Comparison of ENCODE assay signal across 1 cellular context in the genomic region with DNA sequence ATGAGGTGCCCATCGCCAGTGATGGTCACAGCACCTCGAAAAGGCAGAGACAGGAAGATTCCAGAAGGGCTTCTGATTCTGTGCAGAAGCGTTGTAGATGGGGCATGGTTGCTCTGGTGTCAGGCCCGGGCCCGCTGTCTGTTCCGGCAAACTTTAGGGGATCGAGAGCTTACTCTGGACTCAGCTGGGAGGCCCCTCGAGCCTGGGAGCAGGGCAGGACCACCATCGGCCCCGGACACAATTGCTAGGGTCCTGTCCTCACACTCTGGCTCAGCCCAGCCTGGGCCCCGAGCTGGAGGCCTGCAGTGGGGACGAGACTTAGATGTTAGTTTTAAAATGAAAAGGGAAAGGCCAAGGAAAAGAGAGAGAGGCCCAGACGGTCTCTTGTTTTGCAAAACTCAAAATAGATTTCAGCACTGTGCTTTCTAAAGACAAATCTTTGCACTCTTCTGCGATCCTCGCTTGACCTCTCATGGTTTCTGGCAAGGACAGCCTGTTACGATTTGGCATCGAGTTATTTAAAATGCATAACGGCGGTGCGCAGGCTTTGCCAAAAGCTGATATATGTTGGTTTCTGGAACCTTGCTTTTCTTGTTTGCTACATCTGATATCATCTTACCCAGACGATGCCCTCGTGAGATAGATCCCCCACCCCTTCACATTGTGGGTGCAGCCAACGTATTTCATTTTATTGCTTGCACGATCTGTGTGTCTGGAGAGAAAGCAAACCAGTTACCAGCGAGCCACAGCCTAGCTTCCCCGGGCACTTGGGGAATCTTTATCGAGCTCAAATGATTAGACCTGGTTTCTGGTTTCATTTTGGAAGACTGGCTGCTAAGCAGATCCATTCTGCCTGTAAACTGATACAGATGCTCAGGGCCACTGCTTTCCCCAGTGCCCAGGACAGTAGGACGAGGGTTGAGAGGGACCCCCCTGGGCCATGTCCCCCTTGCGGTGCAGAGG.
TF ChIP-seq lines count a peak whose summit lies in the region.

No MANE protein-coding gene starts in this region.

TF ChIP-seq in neural cell, 6 proteins besides CTCF, POLR2A, EP300 and RAD21 (continued from another document):
- TF ChIP-seq, protein P1, sequence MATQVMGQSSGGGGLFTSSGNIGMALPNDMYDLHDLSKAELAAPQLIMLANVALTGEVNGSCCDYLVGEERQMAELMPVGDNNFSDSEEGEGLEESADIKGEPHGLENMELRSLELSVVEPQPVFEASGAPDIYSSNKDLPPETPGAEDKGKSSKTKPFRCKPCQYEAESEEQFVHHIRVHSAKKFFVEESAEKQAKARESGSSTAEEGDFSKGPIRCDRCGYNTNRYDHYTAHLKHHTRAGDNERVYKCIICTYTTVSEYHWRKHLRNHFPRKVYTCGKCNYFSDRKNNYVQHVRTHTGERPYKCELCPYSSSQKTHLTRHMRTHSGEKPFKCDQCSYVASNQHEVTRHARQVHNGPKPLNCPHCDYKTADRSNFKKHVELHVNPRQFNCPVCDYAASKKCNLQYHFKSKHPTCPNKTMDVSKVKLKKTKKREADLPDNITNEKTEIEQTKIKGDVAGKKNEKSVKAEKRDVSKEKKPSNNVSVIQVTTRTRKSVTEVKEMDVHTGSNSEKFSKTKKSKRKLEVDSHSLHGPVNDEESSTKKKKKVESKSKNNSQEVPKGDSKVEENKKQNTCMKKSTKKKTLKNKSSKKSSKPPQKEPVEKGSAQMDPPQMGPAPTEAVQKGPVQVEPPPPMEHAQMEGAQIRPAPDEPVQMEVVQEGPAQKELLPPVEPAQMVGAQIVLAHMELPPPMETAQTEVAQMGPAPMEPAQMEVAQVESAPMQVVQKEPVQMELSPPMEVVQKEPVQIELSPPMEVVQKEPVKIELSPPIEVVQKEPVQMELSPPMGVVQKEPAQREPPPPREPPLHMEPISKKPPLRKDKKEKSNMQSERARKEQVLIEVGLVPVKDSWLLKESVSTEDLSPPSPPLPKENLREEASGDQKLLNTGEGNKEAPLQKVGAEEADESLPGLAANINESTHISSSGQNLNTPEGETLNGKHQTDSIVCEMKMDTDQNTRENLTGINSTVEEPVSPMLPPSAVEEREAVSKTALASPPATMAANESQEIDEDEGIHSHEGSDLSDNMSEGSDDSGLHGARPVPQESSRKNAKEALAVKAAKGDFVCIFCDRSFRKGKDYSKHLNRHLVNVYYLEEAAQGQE (IDR thresholded peaks at IDR 0.05; ENCODE audit: borderline replicate concordance), result no peak
- TF ChIP-seq SMC3 (conservative IDR thresholded peaks at IDR 0.05; ENCODE audit: poor library complexity), result no peak
- TF ChIP-seq TAF1 (IDR thresholded peaks at IDR 0.05; ENCODE audit: low read depth), result no peak
- TF ChIP-seq EZH2 (IDR thresholded peaks at IDR 0.05; ENCODE audit: borderline replicate concordance, insufficient read depth, low read length, poor library complexity, severe bottlenecking), result no peak
- no peak for TF ChIP-seq POLR2AphosphoS5 (IDR thresholded peaks at IDR 0.05)
